ENCODE assay signal across 30 cellular contexts in the genomic region with DNA sequence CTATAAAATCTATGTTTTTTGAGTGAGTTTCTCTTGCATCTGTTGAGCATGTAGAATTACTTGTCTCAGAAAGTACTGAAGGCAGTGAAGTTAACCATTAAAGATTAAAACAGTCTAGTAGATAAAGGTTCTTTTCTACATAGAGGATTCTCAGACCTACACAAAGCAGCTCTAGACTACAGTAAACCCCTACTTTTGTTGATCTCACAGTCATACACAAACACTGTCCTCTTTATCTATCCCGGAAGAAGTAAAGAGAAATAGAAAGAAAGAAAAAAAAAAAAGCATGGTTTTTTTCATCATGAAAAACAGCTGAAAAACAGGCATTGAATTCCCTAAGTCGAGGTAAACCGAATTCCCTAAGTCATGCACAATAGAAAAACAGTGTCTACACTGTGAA. TPM values are rescaled to one million over a fixed set of nuclear protein-coding genes. Genes with fewer than 3 reads are reported as not detected.
"Had no signal": no experiment of that assay in that cellular context is flagged by ENCODE, and none has a peak within 500 bp of the region (broad histone marks: within the 10 kb centered on the region; RNA-seq: fewer than 3 reads in every experiment).

No MANE protein-coding gene starts in this region.

- H3K27me3 ChIP-seq: body of pancreas, gastrocnemius medialis, heart left ventricle had no signal

- H3K9me3 Mint-ChIP-seq: activated B cell treated with CpG ODN at 0.5 μM for 24 hours; activated CD8-positive, alpha-beta T cell treated with anti-CD3 and anti-CD28 coated beads for 36 hours; activated T-cell treated with anti-CD3 and anti-CD28 coated beads, Interleukin-2, amount 50 U/mL, for 4 hours; activated T-helper 17 cell treated with anti-CD3 and anti-CD28 coated beads, Interleukin-2, amount 50 U/mL, for 72 hours; T-helper 2 cell treated with Interferon-gamma antibody and Interleukin-4, amounts not matched to agents 5 μg/mL and 100 μg/mL, for 36 hours had no signal

- H3K9me3 ChIP-seq: body of pancreas, gastrocnemius medialis, heart left ventricle had no signal

- H3K36me3 Mint-ChIP-seq: activated naive CD8-positive, alpha-beta T cell had no signal

- H3K27ac Mint-ChIP-seq: activated B cell treated with CpG ODN at 0.5 μM for 24 hours; activated CD8-positive, alpha-beta T cell treated with anti-CD3 and anti-CD28 coated beads for 36 hours; activated naive CD8-positive, alpha-beta T cell; activated T-helper 17 cell treated with anti-CD3 and anti-CD28 coated beads, Interleukin-2, amount 50 U/mL, for 72 hours; T-helper 17 cell; T-helper 2 cell treated with Interferon-gamma antibody and Interleukin-4, amounts not matched to agents 5 μg/mL and 100 μg/mL, for 36 hours had no signal

- H3K27ac ChIP-seq: body of pancreas, gastrocnemius medialis, heart left ventricle, WERI-Rb-1 had no signal

- H3K4me3 Mint-ChIP-seq: activated B cell treated with CpG ODN at 0.5 μM for 24 hours; activated CD8-positive, alpha-beta T cell treated with anti-CD3 and anti-CD28 coated beads for 36 hours; activated naive CD8-positive, alpha-beta T cell; activated T-cell treated with anti-CD3 and anti-CD28 coated beads, Interleukin-2, amount 50 U/mL, for 4 hours; activated T-helper 17 cell treated with anti-CD3 and anti-CD28 coated beads, Interleukin-2, amount 50 U/mL, for 72 hours; T-helper 17 cell; T-helper 2 cell treated with Interferon-gamma antibody and Interleukin-4, amounts not matched to agents 5 μg/mL and 100 μg/mL, for 36 hours had no signal

- FAIRE-seq: colon had no signal

- ATAC-seq: activated CD4-positive, CD25-positive, alpha-beta regulatory T cell treated with anti-CD3 and anti-CD28 coated beads, Interleukin-2, amount 50 U/mL, for 24 hours; activated CD8-positive, alpha-beta T cell treated with anti-CD3 and anti-CD28 coated beads for 36 hours; activated T-cell treated with anti-CD3 and anti-CD28 coated beads, Interleukin-2, amount 50 U/mL, for 4 hours; activated T-helper 17 cell treated with anti-CD3 and anti-CD28 coated beads, Interleukin-2, amount 50 U/mL, for 72 hours; body of pancreas; esophagus mucosa; gastrocnemius medialis; heart left ventricle; T-helper 17 cell had no signal

- H3K4me3 ChIP-seq: body of pancreas, gastrocnemius medialis, heart left ventricle had no signal

- H3K4me1 Mint-ChIP-seq: activated B cell treated with CpG ODN at 0.5 μM for 24 hours; activated T-helper 17 cell treated with anti-CD3 and anti-CD28 coated beads, Interleukin-2, amount 50 U/mL, for 72 hours; T-helper 17 cell had no signal

- DNase-seq: activated B cell treated with CpG ODN at 0.5 μM for 24 hours; activated CD4-positive, alpha-beta T cell treated with anti-CD3 and anti-CD28 coated beads for 48 hours; activated CD4-positive, alpha-beta T cell treated with anti-CD3 and anti-CD28 coated beads, Interleukin-2, amount 50 U/mL, for 1 hour; activated CD4-positive, alpha-beta T cell treated with anti-CD3 and anti-CD28 coated beads, Interleukin-2, amount 50 U/mL, for 48 hours; activated CD8-positive, alpha-beta memory T cell treated with anti-CD3 and anti-CD28 coated beads for 24 hours; activated CD8-positive, alpha-beta T cell treated with anti-CD3 and anti-CD28 coated beads for 36 hours; activated effector memory CD4-positive, alpha-beta T cell treated with Interleukin-2 at 50 U/mL for 16 hours; activated gamma-delta T cell treated with Interleukin-2 at 50 U/mL for 16 hours; activated naive CD4-positive, alpha-beta T cell treated with anti-CD3 and anti-CD28 coated beads, Interleukin-2, amount 50 U/mL, for 16 hours; activated naive CD4-positive, alpha-beta T cell treated with Interleukin-2 at 50 U/mL for 16 hours; activated T-cell treated with anti-CD3 and anti-CD28 coated beads, Interleukin-2, amount 50 U/mL, for 4 hours; amniotic stem cell; anterior cingulate cortex; body of pancreas; caudate nucleus; effector CD8-positive, alpha-beta T cell; foreskin fibroblast; gastrocnemius medialis; glutamatergic neuron; heart left ventricle; T-helper 1 cell; T-helper 17 cell; T1000; WERI-Rb-1 had no signal

- H3K4me1 ChIP-seq: body of pancreas, gastrocnemius medialis, heart left ventricle had no signal

- H3K36me3 ChIP-seq: gastrocnemius medialis, heart left ventricle, WERI-Rb-1 had no signal

RNA-seq across cellular contexts. Expression of gene COL25A1, which starts 58.6 kb away (rescaled TPM):
- total RNA-seq: activated B cell treated with CpG ODN at 0.5 μM for 24 hours; activated CD8-positive, alpha-beta T cell treated with anti-CD3 and anti-CD28 coated beads for 36 hours had no signal
